Comparison of ENCODE assay signal across 20 cellular contexts in genomic region chr14:95302667-95303066, GRCh38. TPM values are rescaled to one million over a fixed set of nuclear protein-coding genes. Genes with fewer than 3 reads are reported as not detected.
DNase-seq lines count a peak whose midpoint lies in the region; ATAC-seq and TF ChIP-seq lines count a peak whose summit lies in the region.
"Had no signal": no experiment of that assay in that cellular context is flagged by ENCODE, and none has a peak within 500 bp of the region (broad histone marks: within the 10 kb centered on the region; RNA-seq: fewer than 3 reads in every experiment).

No MANE protein-coding gene starts in this region.

- no peak overlapping the region for H3K4me3 ChIP-seq in liver (ENCODE audit: low read depth in 1 of 3, low read length in 3 of 3)
- no peak overlapping the region for H3K4me3 ChIP-seq in brain microvascular endothelial cell (ENCODE audit: low read depth, low read length)

- peak; percentile 50 to 74 for DNase-seq in NCI-H526 (lab: John Stamatoyannopoulos, UW)
- no peak for DNase-seq in caudate nucleus (lab: John Stamatoyannopoulos, UW)
- no peak for DNase-seq in progenitor cell of endocrine pancreas (ENCODE audit: low spot score, unreplicated experiment)
- DNase-seq in natural killer cell treated with Interleukin-12 subunit alpha and Interleukin-12 subunit beta and Interleukin-15 and Interleukin-18, amount 100 ng/mL, for 72 hours (ENCODE audit: low spot score): no peak
- DNase-seq in brain microvascular endothelial cell: no peak
- no peak for DNase-seq in effector memory CD8-positive, alpha-beta T cell
- DNase-seq in SIG-M5 (lab: John Stamatoyannopoulos, UW): no peak
- DNase-seq: BE2C; CD4-positive, alpha-beta T cell; COR-L47; DND-41; GOT3; HCEC 1CT; Kasumi-1; NCI-H1417; NCI-H187; NCI-H774 had no signal

- 22% methylated on average over 2 of the region's 2 CpGs for WGBS in liver

- peak; percentile 55 to 69 for TF ChIP-seq RAD21 in liver (IDR thresholded peaks at IDR 0.05)

- H3K36me3 ChIP-seq in liver (ENCODE audit: control insufficient read depth in 4 of 4, insufficient read depth in 3 of 4, low read depth in 1 of 4, low read length in 3 of 4) (no peaks in the 10 kb centered on the region), brain microvascular endothelial cell (replicated peaks) (no peaks in the 10 kb centered on the region)
- H3K36me3 ChIP-seq: BE2C had no signal

- TF ChIP-seq CTCF in liver (IDR thresholded peaks at IDR 0.05; ENCODE audit: low read depth, low read length, missing input control) (no peak), progenitor cell of endocrine pancreas (IDR thresholded peaks at IDR 0.05; ENCODE audit: unreplicated experiment) (no peak), brain microvascular endothelial cell (IDR thresholded peaks at IDR 0.05; ENCODE audit: low read depth, low read length, missing control alignments) (no peak)

- H3K27ac ChIP-seq in caudate nucleus (ENCODE audit: low read depth, low read length) (peak overlapping the region; percentile 82), liver (ENCODE audit: low read depth in 1 of 2, low read length in 2 of 2) (peak overlapping the region; percentile 17 to 65), brain microvascular endothelial cell (no peak overlapping the region)

- H3K4me3 Mint-ChIP-seq in progenitor cell of endocrine pancreas (ENCODE audit: low read depth): no peak overlapping the region
- H3K4me3 Mint-ChIP-seq in natural killer cell treated with Interleukin-12 subunit alpha and Interleukin-12 subunit beta and Interleukin-15 and Interleukin-18, amount 100 ng/mL, for 72 hours: no peak overlapping the region
- no peak overlapping the region for H3K4me3 Mint-ChIP-seq in effector memory CD8-positive, alpha-beta T cell
- H3K4me3 Mint-ChIP-seq: CD4-positive, alpha-beta T cell had no signal

- H3K4me1 Mint-ChIP-seq in progenitor cell of endocrine pancreas (ENCODE audit: low read depth): peaks cover 24% of the 10 kb centered on the region
- peaks cover 8 to 10% of the 10 kb centered on the region in 2 donors for H3K4me1 Mint-ChIP-seq in natural killer cell treated with Interleukin-12 subunit alpha and Interleukin-12 subunit beta and Interleukin-15 and Interleukin-18, amount 100 ng/mL, for 72 hours (ENCODE audit: low read depth in 2 of 2)
- peaks cover 0 to 4% of the 10 kb centered on the region in 2 donors for H3K4me1 Mint-ChIP-seq in effector memory CD8-positive, alpha-beta T cell (ENCODE audit: low read depth in 2 of 2)

- in situ Hi-C loops in brain microvascular endothelial cell (cut with HindIII; ENCODE audit: low pct_ligation_motif_present, low sequenced_read_pairs): no loop called here

- ATAC-seq in natural killer cell treated with Interleukin-12 subunit alpha and Interleukin-12 subunit beta and Interleukin-15 and Interleukin-18, amount 100 ng/mL, for 72 hours: no peak
- no peak for ATAC-seq in effector memory CD8-positive, alpha-beta T cell (replicated peaks)
- ATAC-seq: Right ventricle myocardium inferior had no signal

- no peaks in the 10 kb centered on the region for H3K27me3 ChIP-seq in liver (ENCODE audit: control insufficient read depth in 4 of 4, insufficient read depth in 4 of 4, low read length in 3 of 4)
- no peaks in the 10 kb centered on the region for H3K27me3 ChIP-seq in brain microvascular endothelial cell (replicated peaks)
- H3K27me3 ChIP-seq: BE2C had no signal

- H3K36me3 Mint-ChIP-seq in progenitor cell of endocrine pancreas (ENCODE audit: insufficient read depth): no peaks in the 10 kb centered on the region
- H3K36me3 Mint-ChIP-seq in natural killer cell treated with Interleukin-12 subunit alpha and Interleukin-12 subunit beta and Interleukin-15 and Interleukin-18, amount 100 ng/mL, for 72 hours: no peaks in the 10 kb centered on the region
- no peaks in the 10 kb centered on the region for H3K36me3 Mint-ChIP-seq in effector memory CD8-positive, alpha-beta T cell (ENCODE audit: insufficient read depth)

- H3K4me1 ChIP-seq in liver (ENCODE audit: control insufficient read depth in 4 of 4, insufficient read depth in 4 of 4, low read length in 3 of 4): peaks cover 27 to 80% (median 68%) of the 10 kb centered on the region in 4 donors

- no peaks in the 10 kb centered on the region for H3K9me3 ChIP-seq in liver (ENCODE audit: control insufficient read depth in 4 of 4, low read length in 3 of 4)
- H3K9me3 ChIP-seq: BE2C had no signal

- H3K27ac Mint-ChIP-seq in progenitor cell of endocrine pancreas: peak overlapping the region; percentile 5
- no peak overlapping the region for H3K27ac Mint-ChIP-seq in natural killer cell treated with Interleukin-12 subunit alpha and Interleukin-12 subunit beta and Interleukin-15 and Interleukin-18, amount 100 ng/mL, for 72 hours
- no peak overlapping the region for H3K27ac Mint-ChIP-seq in effector memory CD8-positive, alpha-beta T cell
- H3K27ac Mint-ChIP-seq: CD4-positive, alpha-beta T cell had no signal

- peaks cover 68% of the 10 kb centered on the region for H3K27me3 Mint-ChIP-seq in progenitor cell of endocrine pancreas
- H3K27me3 Mint-ChIP-seq in natural killer cell treated with Interleukin-12 subunit alpha and Interleukin-12 subunit beta and Interleukin-15 and Interleukin-18, amount 100 ng/mL, for 72 hours: peaks cover 30 to 39% of the 10 kb centered on the region in 2 donors
- peaks cover 51 to 93% of the 10 kb centered on the region in 2 donors for H3K27me3 Mint-ChIP-seq in effector memory CD8-positive, alpha-beta T cell

- no peaks in the 10 kb centered on the region for H3K9me3 Mint-ChIP-seq in progenitor cell of endocrine pancreas (ENCODE audit: low read depth)
- H3K9me3 Mint-ChIP-seq in natural killer cell treated with Interleukin-12 subunit alpha and Interleukin-12 subunit beta and Interleukin-15 and Interleukin-18, amount 100 ng/mL, for 72 hours: no peaks in the 10 kb centered on the region
- no peaks in the 10 kb centered on the region for H3K9me3 Mint-ChIP-seq in effector memory CD8-positive, alpha-beta T cell
- H3K9me3 Mint-ChIP-seq: CD4-positive, alpha-beta T cell had no signal

- peak overlapping the region in 1 of 2 donors; percentile 78 for H3K9ac ChIP-seq in liver (ENCODE audit: low read depth in 1 of 2, low read length in 2 of 2)

TF ChIP-seq in liver, 16 proteins besides CTCF, POLR2A, EP300 and RAD21 (continues in another document):
- TF ChIP-seq MAX (IDR thresholded peaks at IDR 0.05) (peak; percentile 59), EGR1 (IDR thresholded peaks at IDR 0.05; ENCODE audit: low read depth in 2 of 2) (peak in 1 of 2 donors; percentile 38), ZBTB33 (IDR thresholded peaks at IDR 0.05) (peak; percentile 33), RXRA (IDR thresholded peaks at IDR 0.05) (peak; percentile 72 to 85), REST (IDR thresholded peaks at IDR 0.05) (peak; percentile 75), HNF4A (conservative IDR thresholded peaks at IDR 0.05) (peak; percentile 55 to 79), NR2F2 (IDR thresholded peaks at IDR 0.05) (no peak), JUND (IDR thresholded peaks at IDR 0.05) (peak; percentile 39 to 55), FOXA1 (IDR thresholded peaks at IDR 0.05) (no peak)

RNA-seq across cellular contexts. Expression of gene CLMN, which starts 17.0 kb away (rescaled TPM):
- total RNA-seq in liver (10 to 100 TPM in 1 of 2 donors, 1 to 10 TPM in 1; 6.0 to 40.1 TPM), progenitor cell of endocrine pancreas (25.3 and 31.5 TPM in 2 replicates)
- polyA plus RNA-seq in liver: 10 to 100 TPM in 1 of 2 donors, 1 to 10 TPM in 1; 8.2 to 41.1 TPM
- 1 to 10 TPM; 2.6 to 3.5 TPM for total RNA-seq in natural killer cell treated with Interleukin-12 subunit alpha and Interleukin-12 subunit beta and Interleukin-15 and Interleukin-18, amount 100 ng/mL, for 72 hours
- total RNA-seq: G401 had no signal

Comparison
In these comparisons a context has a peak if more than half of its experiments do, and no peak if none do; other contexts are left out.
1. DNase-seq: peak in NCI-H526 (2 of 2); none in caudate nucleus (0 of 61), progenitor cell of endocrine pancreas (single experiment), natural killer cell treated with Interleukin-12 subunit alpha and Interleukin-12 subunit beta and Interleukin-15 and Interleukin-18, amount 100 ng/mL, for 72 hours (single experiment), brain microvascular endothelial cell (single experiment), effector memory CD8-positive, alpha-beta T cell (0 of 3) and SIG-M5 (single experiment).